8 cellular contexts compared by ENCODE assay signal in the genomic region with DNA sequence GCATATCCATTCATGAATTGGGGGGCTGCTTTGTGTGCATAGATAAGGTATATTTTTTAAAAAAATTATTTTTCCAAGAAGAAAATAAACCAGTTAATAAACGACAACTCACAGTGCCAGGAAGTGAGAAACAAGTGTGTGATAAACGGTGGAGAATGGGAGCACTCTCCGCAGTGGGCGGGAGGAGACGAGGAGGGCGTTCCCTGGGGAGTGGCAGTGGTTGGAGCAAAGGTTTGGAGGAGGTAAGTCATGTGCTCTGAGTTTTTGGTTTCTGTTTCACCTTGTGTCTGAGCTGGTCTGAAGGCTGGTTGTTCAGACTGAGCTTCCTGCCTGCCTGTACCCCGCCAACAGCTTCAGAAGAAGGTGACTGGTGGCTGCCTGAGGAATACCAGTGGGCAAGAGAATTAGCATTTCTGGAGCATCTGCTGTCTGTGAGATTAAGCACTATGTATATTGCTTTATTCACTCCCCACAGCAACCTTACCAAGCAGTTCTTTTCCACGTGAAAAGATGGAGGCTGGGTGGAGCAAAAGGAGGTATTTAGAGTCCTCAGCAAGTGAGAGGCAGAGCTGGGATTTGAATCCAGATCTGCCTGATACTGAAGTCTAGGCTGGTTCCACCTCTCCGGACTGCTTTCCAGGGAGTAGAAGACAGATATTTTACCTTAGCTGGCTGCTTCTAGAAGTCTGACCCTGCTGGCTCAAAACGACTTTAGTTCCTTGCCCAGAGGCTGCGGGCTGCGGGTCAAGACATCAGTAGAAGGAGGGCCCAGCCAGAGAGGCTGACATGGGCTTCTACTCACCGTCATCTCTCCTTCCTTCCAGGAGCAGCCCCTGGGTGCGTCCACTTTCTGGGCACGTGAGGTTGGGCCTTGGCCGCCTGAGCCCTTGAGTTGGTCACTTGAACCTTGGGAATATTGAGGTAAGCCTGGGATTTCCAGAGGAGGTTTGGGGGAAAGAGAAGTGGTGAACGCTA. TPM values are rescaled to one million over a fixed set of nuclear protein-coding genes. Genes with fewer than 3 reads are reported as not detected.
DNase-seq lines count a peak whose midpoint lies in the region; ATAC-seq and TF ChIP-seq lines count a peak whose summit lies in the region.

No MANE protein-coding gene starts in this region.

- TF ChIP-seq CTCF in VCaP (conservative IDR thresholded peaks at IDR 0.05), result no peak
- no peak for TF ChIP-seq CTCF in mesothelial cell of epicardium (IDR thresholded peaks at IDR 0.05; ENCODE audit: unreplicated experiment)

- peaks cover 18% of the 10 kb centered on the region for H3K4me1 Mint-ChIP-seq in mesothelial cell of epicardium

- H3K4me3 Mint-ChIP-seq in mesothelial cell of epicardium, result peak overlapping the region; percentile 22

- H3K9me3 Mint-ChIP-seq in mesothelial cell of epicardium, result no peaks in the 10 kb centered on the region

- peak overlapping the region; percentile 76 for H3K27ac ChIP-seq in VCaP

- H3K27me3 Mint-ChIP-seq in mesothelial cell of epicardium (ENCODE audit: low read depth), result peaks cover 10% of the 10 kb centered on the region

- peak overlapping the region; percentile 3 for H3K27ac Mint-ChIP-seq in mesothelial cell of epicardium

- H3K36me3 Mint-ChIP-seq in mesothelial cell of epicardium, result no peaks in the 10 kb centered on the region

- DNase-seq in 8988T, result peak; percentile 38
- DNase-seq in NCI-H2107 (lab: John Stamatoyannopoulos, UW), result peak; percentile 57
- DNase-seq in cerebellar cortex (ENCODE audit: low spot score), result peak; percentile 77
- DNase-seq in mesothelial cell of epicardium (ENCODE audit: low spot score in 2 of 2, unreplicated experiment in 2 of 2), result no peak
- DNase-seq in stimulated activated naive CD4-positive, alpha-beta T cell (lab: John Stamatoyannopoulos, UW), result peak; percentile 72 to 87 (median 86)

- peak; percentile 91 for ATAC-seq in GM18867 (IDR thresholded peaks at IDR 0.05; ENCODE audit: unreplicated experiment)
- peak; percentile 81 for ATAC-seq in HG03060 (IDR thresholded peaks at IDR 0.05; ENCODE audit: low read depth, unreplicated experiment)

RNA-seq across cellular contexts. Expression of a gene that starts 26.9 kb away (rescaled TPM):
- total RNA-seq in mesothelial cell of epicardium, result 16.1 to 18.3 TPM (median 16.3 TPM) in 3 replicates

RNA-seq across cellular contexts. Expression of a gene that starts 50.5 kb away (rescaled TPM):
- total RNA-seq in mesothelial cell of epicardium, result 2.2 to 3.1 TPM (median 2.8 TPM) in 3 replicates

Comparison
In these comparisons a context has a peak if more than half of its experiments do, and no peak if none do; other contexts are left out.
1. DNase-seq: peak in 8988T (single experiment), NCI-H2107 (single experiment), cerebellar cortex (single experiment) and stimulated activated naive CD4-positive, alpha-beta T cell (6 of 6); none in mesothelial cell of epicardium (0 of 2).